Comparison of ENCODE assay signal across 10 cellular contexts in genomic region chr7:88401009-88401623, GRCh38.
DNase-seq lines count a peak whose midpoint lies in the region; ATAC-seq, FAIRE-seq and TF ChIP-seq lines count a peak whose summit lies in the region.
"Had no signal": no experiment of that assay in that cellular context is flagged by ENCODE, and none has a peak within 500 bp of the region (broad histone marks: within the 10 kb centered on the region; RNA-seq: fewer than 3 reads in every experiment).

No MANE protein-coding gene starts in this region.

- no peak overlapping the region for H3K4me3 ChIP-seq in CD8-positive, alpha-beta T cell (ENCODE audit: low read depth, low read length)
- no peak overlapping the region for H3K4me3 ChIP-seq in PC-3 (ENCODE audit: low read length)

- H3F3A ChIP-seq in PC-3 (ENCODE audit: low read length, unreplicated experiment), result no peaks in the 10 kb centered on the region

- no peak overlapping the region for H3K4me2 ChIP-seq in PC-3 (ENCODE audit: low read length)

- no peaks in the 10 kb centered on the region for H4K20me1 ChIP-seq in PC-3 (ENCODE audit: low read length)

- TF ChIP-seq CTCF in CD8-positive, alpha-beta T cell (IDR thresholded peaks at IDR 0.05), result peak; percentile 52
- peak; percentile 72 for TF ChIP-seq CTCF in PC-3 (conservative IDR thresholded peaks at IDR 0.05; ENCODE audit: low read depth, low read length)

- no peaks in the 10 kb centered on the region for H3K27me3 Mint-ChIP-seq in CD8-positive, alpha-beta T cell (ENCODE audit: low read depth)

- no peak overlapping the region for H3K27ac ChIP-seq in CD8-positive, alpha-beta T cell (ENCODE audit: low read depth, low read length)
- no peak overlapping the region for H3K27ac ChIP-seq in PC-3 (ENCODE audit: low read length)

- no peaks in the 10 kb centered on the region for H3K79me2 ChIP-seq in PC-3 (ENCODE audit: low read length)

- no TSS peak for BruUV-seq in PC-3 (replicated peaks; lab: Mats Ljungman, UMichigan)

- H3K36me3 Mint-ChIP-seq in CD8-positive, alpha-beta T cell, result no peaks in the 10 kb centered on the region

- H3K4me1 ChIP-seq in CD8-positive, alpha-beta T cell (ENCODE audit: insufficient read depth, low read length), result no peaks in the 10 kb centered on the region
- no peaks in the 10 kb centered on the region for H3K4me1 ChIP-seq in PC-3 (ENCODE audit: insufficient read depth, low read length)

- H3K36me3 ChIP-seq in CD8-positive, alpha-beta T cell (ENCODE audit: insufficient read depth, low read length), result no peaks in the 10 kb centered on the region
- no peaks in the 10 kb centered on the region for H3K36me3 ChIP-seq in PC-3 (ENCODE audit: low read depth, low read length)

- FAIRE-seq in HTR-8/SVneo (lab: Jason Lieb, UNC), result no peak

- DNase-seq in CD8-positive, alpha-beta T cell, result no peak
- peak; percentile 51 for DNase-seq in PC-3
- peak; percentile 18 for DNase-seq in iPS-NIHi7 (ENCODE audit: extremely low spot score)
- no peak for DNase-seq in ureter (ENCODE audit: low spot score)
- no peak for DNase-seq in midbrain (lab: John Stamatoyannopoulos, UW)
- DNase-seq in HTR-8/SVneo (ENCODE audit: insufficient read length, low spot score), result no peak
- DNase-seq: IMR-90 had no signal

- H3K4me3 Mint-ChIP-seq in CD8-positive, alpha-beta T cell, result no peak overlapping the region
- H3K4me3 Mint-ChIP-seq: stimulated activated naive CD8-positive, alpha-beta T cell treated with anti-CD3 and anti-CD28 coated beads, Interleukin-15, Interleukin-2, amounts not matched to agents 100 ng/mL and 50 ng/mL, for 24 hours had no signal

- no peaks in the 10 kb centered on the region for H3K9me3 ChIP-seq in CD8-positive, alpha-beta T cell (ENCODE audit: low read length)
- no peaks in the 10 kb centered on the region for H3K9me3 ChIP-seq in PC-3 (ENCODE audit: low read length)

- no peak overlapping the region for H3K9ac ChIP-seq in PC-3 (ENCODE audit: low read length)

- CTCF ChIA-PET in CD8-positive, alpha-beta T cell (lab: Charles Lee), result no interaction called here
- CTCF ChIA-PET in PC-3 (lab: Charles Lee), result interaction anchor here (0.7 kb wide), 1 partner anchor 181 kb away, joined by 3 read pairs; no protein-coding TSS in a partner anchor

- H3K4me1 Mint-ChIP-seq in CD8-positive, alpha-beta T cell (ENCODE audit: low read depth), result no peaks in the 10 kb centered on the region

- H3K27me3 ChIP-seq in CD8-positive, alpha-beta T cell (ENCODE audit: insufficient read depth, low read length), result no peaks in the 10 kb centered on the region
- no peaks in the 10 kb centered on the region for H3K27me3 ChIP-seq in PC-3 (ENCODE audit: low read length)

- H2AFZ ChIP-seq in PC-3 (ENCODE audit: low read length), result no peak overlapping the region

- intact Hi-C loops in CD8-positive, alpha-beta T cell (cut with DNase I, micrococcal nuclease), result no loop called here
- intact Hi-C loops in PC-3 (cut with micrococcal nuclease), result no loop called here

- H3K9me3 Mint-ChIP-seq in CD8-positive, alpha-beta T cell, result no peaks in the 10 kb centered on the region
- H3K9me3 Mint-ChIP-seq: stimulated activated naive CD8-positive, alpha-beta T cell treated with anti-CD3 and anti-CD28 coated beads, Interleukin-15, Interleukin-2, amounts not matched to agents 100 ng/mL and 50 ng/mL, for 24 hours had no signal

- no peak for ATAC-seq in CD8-positive, alpha-beta T cell
- ATAC-seq in GM18520 (IDR thresholded peaks at IDR 0.05; ENCODE audit: unreplicated experiment), result peak; percentile 31
- ATAC-seq in HG03095 (IDR thresholded peaks at IDR 0.05; ENCODE audit: unreplicated experiment), result peak; percentile 49
- ATAC-seq in PC-3, result peak; percentile 71; the same call in 1 of the 2 replicates

- POLR2A ChIA-PET in CD8-positive, alpha-beta T cell (lab: Charles Lee), result no interaction called here
- POLR2A ChIA-PET in PC-3 (lab: Charles Lee; ENCODE audit: unreplicated experiment), result no interaction called here

- H3K27ac Mint-ChIP-seq in CD8-positive, alpha-beta T cell, result no peak overlapping the region
- H3K27ac Mint-ChIP-seq: stimulated activated naive CD8-positive, alpha-beta T cell treated with anti-CD3 and anti-CD28 coated beads, Interleukin-15, Interleukin-2, amounts not matched to agents 100 ng/mL and 50 ng/mL, for 24 hours had no signal

- H3K9me2 ChIP-seq in PC-3 (replicated peaks; ENCODE audit: low read length), result no peaks in the 10 kb centered on the region

Comparison
In these comparisons a context has a peak if more than half of its experiments do, and no peak if none do; other contexts are left out.
1. DNase-seq: peak in PC-3 (single experiment) and iPS-NIHi7 (single experiment); none in CD8-positive, alpha-beta T cell (0 of 7), ureter (single experiment), midbrain (single experiment) and HTR-8/SVneo (single experiment).